ENCODE assay signal across 37 cellular contexts in genomic region chr3:160825311-160825800, GRCh38.
"Had no signal": no experiment of that assay in that cellular context is flagged by ENCODE, and none has a peak within 500 bp of the region (broad histone marks: within the 10 kb centered on the region; RNA-seq: fewer than 3 reads in every experiment).

No MANE protein-coding gene starts in this region.

- DNase-seq: activated B cell treated with CpG ODN at 0.5 μM for 24 hours; activated CD4-positive, alpha-beta memory T cell treated with anti-CD3 and anti-CD28 coated beads for 36 hours; activated CD4-positive, alpha-beta T cell treated with anti-CD3 and anti-CD28 coated beads for 4 hours; activated CD4-positive, alpha-beta T cell treated with anti-CD3 and anti-CD28 coated beads, Interleukin-2, amount 10 ng/mL, durations not matched to agents 24 days and 14 days; activated CD4-positive, alpha-beta T cell treated with anti-CD3 and anti-CD28 coated beads, Interleukin-2, amount 50 U/mL, for 1 hour; activated CD4-positive, alpha-beta T cell treated with anti-CD3 and anti-CD28 coated beads, Interleukin-2, amount 50 U/mL, for 4 hours; activated CD4-positive, CD25-positive, alpha-beta regulatory T cell treated with anti-CD3 and anti-CD28 coated beads, Interleukin-2, amount 50 U/mL, for 72 hours; activated CD8-positive, alpha-beta memory T cell treated with anti-CD3 and anti-CD28 coated beads, Interleukin-2, amount 50 U/mL, for 4 hours; activated CD8-positive, alpha-beta T cell treated with anti-CD3 and anti-CD28 coated beads for 36 hours; activated effector memory CD4-positive, alpha-beta T cell treated with anti-CD3 and anti-CD28 coated beads, Interleukin-2, amount 50 U/mL, for 16 hours; activated gamma-delta T cell treated with Interleukin-2 at 50 U/mL for 16 hours; activated naive CD4-positive, alpha-beta T cell; activated naive CD4-positive, alpha-beta T cell treated with anti-CD3 and anti-CD28 coated beads for 36 hours; activated naive CD4-positive, alpha-beta T cell treated with anti-CD3 and anti-CD28 coated beads, Interleukin-2, amount 50 U/mL, for 16 hours; activated naive CD8-positive, alpha-beta T cell treated with anti-CD3 and anti-CD28 coated beads for 36 hours; activated T-cell treated with anti-CD3 and anti-CD28 coated beads for 4 hours; activated T-cell treated with anti-CD3 and anti-CD28 coated beads, Interleukin-2, amount 50 U/mL, for 1 hour; activated T-cell treated with anti-CD3 and anti-CD28 coated beads, Interleukin-2, amount 50 U/mL, for 4 hours; activated T-cell treated with anti-CD3 and anti-CD28 coated beads, Interleukin-2, amount 50 U/mL, for 72 hours; adrenal gland; amniotic stem cell; aorta; body of pancreas; brain microvascular endothelial cell; central memory CD4-positive, alpha-beta T cell; T-helper 1 cell; T-helper 2 cell; T-helper 9 cell had no signal

- H3K36me3 Mint-ChIP-seq: activated CD4-positive, alpha-beta memory T cell treated with anti-CD3 and anti-CD28 coated beads for 36 hours; activated naive CD4-positive, alpha-beta T cell treated with anti-CD3 and anti-CD28 coated beads, Interleukin-2, amount 50 U/mL, for 72 hours; activated naive CD8-positive, alpha-beta T cell treated with anti-CD3 and anti-CD28 coated beads for 36 hours had no signal

- H3K27me3 ChIP-seq: adrenal gland, body of pancreas, brain microvascular endothelial cell, breast epithelium had no signal

- ATAC-seq: activated CD8-positive, alpha-beta T cell treated with anti-CD3 and anti-CD28 coated beads for 36 hours; activated naive CD4-positive, alpha-beta T cell treated with anti-CD3 and anti-CD28 coated beads, Interleukin-2, amount 50 U/mL, for 72 hours; activated T-cell treated with anti-CD3 and anti-CD28 coated beads, Interleukin-2, amount 50 U/mL, for 4 hours; activated T-cell treated with anti-CD3 and anti-CD28 coated beads, Interleukin-2, amount 50 U/mL, for 72 hours; activated T-helper 17 cell treated with anti-CD3 and anti-CD28 coated beads, Interleukin-2, amount 50 U/mL, for 72 hours; body of pancreas had no signal

- H3K9me3 ChIP-seq: body of pancreas, breast epithelium had no signal

- H3K27ac Mint-ChIP-seq: activated B cell treated with CpG ODN at 0.5 μM for 24 hours; activated CD4-positive, alpha-beta memory T cell treated with anti-CD3 and anti-CD28 coated beads for 36 hours; activated CD4-positive, alpha-beta T cell treated with anti-CD3 and anti-CD28 coated beads, Interleukin-2, amount 10 ng/mL, durations not matched to agents 24 days and 14 days; activated CD8-positive, alpha-beta T cell treated with anti-CD3 and anti-CD28 coated beads for 36 hours; activated naive CD4-positive, alpha-beta T cell treated with anti-CD3 and anti-CD28 coated beads for 36 hours; activated naive CD4-positive, alpha-beta T cell treated with anti-CD3 and anti-CD28 coated beads, Interleukin-2, amount 50 U/mL, for 72 hours; activated naive CD8-positive, alpha-beta T cell treated with anti-CD3 and anti-CD28 coated beads for 36 hours; activated T-cell treated with anti-CD3 and anti-CD28 coated beads, Interleukin-2, amount 50 U/mL, for 72 hours; activated T-helper 1 cell treated with anti-CD3 and anti-CD28 coated beads, Interleukin-12 subunit alpha, Interleukin-12 subunit beta, Interleukin-2, Interleukin-4 antibody, amounts not matched to agents 30 ng/mL and 10 ng/mL and 1 ng/mL, durations not matched to agents 14 hours and 24 hours and 36 hours; activated T-helper 17 cell treated with anti-CD3 and anti-CD28 coated beads, Interleukin-2, amount 50 U/mL, for 72 hours; T-helper 1 cell treated with Interleukin-12 subunit alpha and Interleukin-12 subunit beta and Interleukin-4 antibody, amounts not matched to agents 30 μg/mL and 1 μg/mL, for 36 hours; T-helper 2 cell treated with Interferon-gamma antibody and Interleukin-4, amounts not matched to agents 5 μg/mL and 100 μg/mL, for 36 hours had no signal

- H3K36me3 ChIP-seq: adrenal gland, brain microvascular endothelial cell, breast epithelium had no signal

- H3K27me3 Mint-ChIP-seq: activated CD4-positive, alpha-beta memory T cell treated with anti-CD3 and anti-CD28 coated beads for 36 hours; activated CD8-positive, alpha-beta T cell treated with anti-CD3 and anti-CD28 coated beads for 36 hours; activated naive CD8-positive, alpha-beta T cell treated with anti-CD3 and anti-CD28 coated beads for 36 hours; activated T-helper 17 cell treated with anti-CD3 and anti-CD28 coated beads, Interleukin-2, amount 50 U/mL, for 72 hours had no signal

- H3K4me3 ChIP-seq: adrenal gland, body of pancreas, breast epithelium had no signal

- H3K4me1 Mint-ChIP-seq: activated B cell treated with CpG ODN at 0.5 μM for 24 hours; activated CD4-positive, alpha-beta T cell treated with anti-CD3 and anti-CD28 coated beads, Interleukin-2, amount 10 ng/mL, durations not matched to agents 24 days and 14 days; activated naive CD8-positive, alpha-beta T cell treated with anti-CD3 and anti-CD28 coated beads for 36 hours; activated T-helper 17 cell treated with anti-CD3 and anti-CD28 coated beads, Interleukin-2, amount 50 U/mL, for 72 hours had no signal

- H3K27ac ChIP-seq: adrenal gland, body of pancreas, brain microvascular endothelial cell, breast epithelium, VCaP had no signal

- FAIRE-seq: astrocyte, TTC549 had no signal

- H3K9me3 Mint-ChIP-seq: activated B cell treated with CpG ODN at 0.5 μM for 24 hours; activated CD4-positive, alpha-beta memory T cell treated with anti-CD3 and anti-CD28 coated beads for 36 hours; activated CD4-positive, alpha-beta T cell treated with anti-CD3 and anti-CD28 coated beads, Interleukin-2, amount 10 ng/mL, durations not matched to agents 24 days and 14 days; activated CD8-positive, alpha-beta T cell treated with anti-CD3 and anti-CD28 coated beads for 36 hours; activated naive CD4-positive, alpha-beta T cell treated with anti-CD3 and anti-CD28 coated beads for 36 hours; activated naive CD4-positive, alpha-beta T cell treated with anti-CD3 and anti-CD28 coated beads, Interleukin-2, amount 50 U/mL, for 72 hours; activated naive CD8-positive, alpha-beta T cell treated with anti-CD3 and anti-CD28 coated beads for 36 hours; activated T-cell treated with anti-CD3 and anti-CD28 coated beads, Interleukin-2, amount 50 U/mL, for 4 hours; activated T-cell treated with anti-CD3 and anti-CD28 coated beads, Interleukin-2, amount 50 U/mL, for 72 hours; activated T-helper 1 cell treated with anti-CD3 and anti-CD28 coated beads, Interleukin-12 subunit alpha, Interleukin-12 subunit beta, Interleukin-2, Interleukin-4 antibody, amounts not matched to agents 30 ng/mL and 10 ng/mL and 1 ng/mL, durations not matched to agents 14 hours and 24 hours and 36 hours; activated T-helper 17 cell treated with anti-CD3 and anti-CD28 coated beads, Interleukin-2, amount 50 U/mL, for 72 hours; T-helper 1 cell treated with Interleukin-12 subunit alpha and Interleukin-12 subunit beta and Interleukin-4 antibody, amounts not matched to agents 30 μg/mL and 1 μg/mL, for 36 hours; T-helper 2 cell treated with Interferon-gamma antibody and Interleukin-4, amounts not matched to agents 5 μg/mL and 100 μg/mL, for 36 hours had no signal

- H3K4me3 Mint-ChIP-seq: activated B cell treated with CpG ODN at 0.5 μM for 24 hours; activated CD4-positive, alpha-beta memory T cell treated with anti-CD3 and anti-CD28 coated beads for 36 hours; activated CD4-positive, alpha-beta T cell treated with anti-CD3 and anti-CD28 coated beads, Interleukin-2, amount 10 ng/mL, durations not matched to agents 24 days and 14 days; activated CD8-positive, alpha-beta T cell treated with anti-CD3 and anti-CD28 coated beads for 36 hours; activated naive CD4-positive, alpha-beta T cell treated with anti-CD3 and anti-CD28 coated beads for 36 hours; activated naive CD8-positive, alpha-beta T cell treated with anti-CD3 and anti-CD28 coated beads for 36 hours; activated T-cell treated with anti-CD3 and anti-CD28 coated beads, Interleukin-2, amount 50 U/mL, for 4 hours; activated T-cell treated with anti-CD3 and anti-CD28 coated beads, Interleukin-2, amount 50 U/mL, for 72 hours; activated T-helper 1 cell treated with anti-CD3 and anti-CD28 coated beads, Interleukin-12 subunit alpha, Interleukin-12 subunit beta, Interleukin-2, Interleukin-4 antibody, amounts not matched to agents 30 ng/mL and 10 ng/mL and 1 ng/mL, durations not matched to agents 14 hours and 24 hours and 36 hours; activated T-helper 17 cell treated with anti-CD3 and anti-CD28 coated beads, Interleukin-2, amount 50 U/mL, for 72 hours; T-helper 1 cell treated with Interleukin-12 subunit alpha and Interleukin-12 subunit beta and Interleukin-4 antibody, amounts not matched to agents 30 μg/mL and 1 μg/mL, for 36 hours; T-helper 2 cell treated with Interferon-gamma antibody and Interleukin-4, amounts not matched to agents 5 μg/mL and 100 μg/mL, for 36 hours had no signal

- H3K4me1 ChIP-seq: adrenal gland, body of pancreas, breast epithelium had no signal
